ENCODE assay signal across 7 cellular contexts in the genomic region with DNA sequence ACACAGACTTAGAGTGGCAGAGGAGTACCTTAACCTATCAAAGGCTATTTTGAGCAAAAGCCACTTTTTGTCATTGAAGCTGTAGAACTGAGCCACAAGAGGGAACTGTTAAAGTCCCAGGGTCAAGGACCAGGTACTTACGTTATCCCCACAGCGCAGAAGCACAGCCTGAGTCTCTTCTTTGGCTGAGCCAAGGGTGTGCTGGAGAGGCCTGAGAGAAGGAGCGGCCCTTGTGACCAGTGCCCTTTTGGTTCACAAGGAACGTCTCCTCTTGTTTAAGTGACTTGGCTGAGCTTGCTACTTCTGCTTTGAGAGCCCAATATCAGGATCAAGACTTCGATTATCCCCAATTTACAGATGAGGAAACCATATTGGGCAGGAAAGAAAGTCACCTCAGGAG. TPM values are rescaled to one million over a fixed set of nuclear protein-coding genes. Genes with fewer than 3 reads are reported as not detected.
A peak's percentile ranks its signal among the peaks of the same experiment; 100 is the strongest.
DNase-seq lines count a peak whose midpoint lies in the region; ATAC-seq, FAIRE-seq and TF ChIP-seq lines count a peak whose summit lies in the region.
"Not testable (repeated sequence)": the region's sequence is repeated elsewhere in the genome, so short reads cannot be mapped to it uniquely, and the experiment has no call there.

No MANE protein-coding gene starts in this region.

- SMC1A ChIA-PET in GM12878 (lab: Charles Lee; ENCODE audit: uncharacterized antibody, unreplicated experiment): not testable (repeated sequence)

- not testable (repeated sequence) for H3K14ac ChIP-seq in H9 (ENCODE audit: insufficient read depth, low read length); H1 (ENCODE audit: insufficient read length)

- in situ Hi-C loops in GM12878 (cut with MboI): not testable (repeated sequence)

- H4K91ac ChIP-seq in H9 (ENCODE audit: insufficient read length, low read depth, low read length); H1 (replicated peaks; ENCODE audit: insufficient read length, low read length): not testable (repeated sequence)

- not testable (repeated sequence) for H3K36me3 Mint-ChIP-seq in GM23338 (ENCODE audit: low read depth); H9 (ENCODE audit: insufficient read depth in 1 of 3, low read depth in 3 of 3); WTC11

- H3F3A ChIP-seq in GM23338 (replicated peaks; ENCODE audit: low read depth): not testable (repeated sequence)

- FAIRE-seq in GM12878 (lab: Jason Lieb, UNC); H1 (lab: Jason Lieb, UNC): not testable (repeated sequence)

- H3K23me2 ChIP-seq in H9 (ENCODE audit: insufficient read length, low read depth, low read length, poor library complexity, severe bottlenecking); H1 (ENCODE audit: low read depth, low read length): not testable (repeated sequence)

- not testable (repeated sequence) for DNase-seq in GM23338 (ENCODE audit: low spot score); WTC11 (ENCODE audit: low spot score); GM12878 (ENCODE audit: low read depth, low spot score); H1 (ENCODE audit: low read depth in 1 of 2, low spot score in 2 of 2)
- DNase-seq in H9 (peak; percentile 22), cardiac muscle cell (ENCODE audit: low read depth in 1 of 2, low spot score in 1 of 2) (peak in 1 of 2 donors; percentile 26), mesendoderm (peak; percentile 4)

- CTCF ChIA-PET in WTC11 (lab: Charles Lee): interaction anchor here (1.5 kb wide), 1 partner anchor 40 kb away, joined by 6 read pairs; a partner anchor contains a TSS
- CTCF ChIA-PET in GM12878 (lab: Yijun Ruan, JAX): not testable (repeated sequence)
- CTCF ChIA-PET in H1 (lab: Charles Lee; ENCODE audit: partially characterized antibody): interaction anchor here (1.0 to 1.9 kb wide), 2 partner anchors 36 to 91 kb away, joined by 3 to 8 read pairs; no protein-coding TSS in a partner anchor

- RAD21 ChIA-PET in GM12878 (lab: Charles Lee; ENCODE audit: unreplicated experiment): not testable (repeated sequence)

- H3K27me3 Mint-ChIP-seq in GM23338 (ENCODE audit: insufficient read depth, low read depth, poor library complexity); H9 (ENCODE audit: low read depth); WTC11 (ENCODE audit: low read depth): not testable (repeated sequence)

- not testable (repeated sequence) for H2BK120ac ChIP-seq in H9 (ENCODE audit: low read depth, low read length, poor library complexity, severe bottlenecking); H1 (replicated peaks; ENCODE audit: low read depth, low read length); mesendoderm (ENCODE audit: low read depth, low read length)

- H3K9me2 ChIP-seq in GM23338 (ENCODE audit: insufficient read depth): not testable (repeated sequence)

- TF ChIP-seq RAD21 in GM12878 (IDR thresholded peaks at IDR 0.05; ENCODE audit: insufficient read depth, low read depth, low read length); H1 (IDR thresholded peaks at IDR 0.05 in 1 of 2, conservative IDR thresholded peaks at IDR 0.05 in 1 of 2; ENCODE audit: low read depth in 2 of 2, low read length in 2 of 2): not testable (repeated sequence)

- not testable (repeated sequence) for H3K79me1 ChIP-seq in H9 (ENCODE audit: insufficient read depth, low read depth, low read length, poor library complexity, severe bottlenecking); H1 (ENCODE audit: low read depth, low read length); mesendoderm (ENCODE audit: low read length)

- not testable (repeated sequence) for H4K5ac ChIP-seq in H9 (ENCODE audit: insufficient read length, low read depth, low read length); H1 (ENCODE audit: insufficient read length, low read depth, low read length); mesendoderm (ENCODE audit: low read length)

- not testable (repeated sequence) for H3T11ph ChIP-seq in H9 (ENCODE audit: low read length)

- not testable (repeated sequence) for H3K27ac ChIP-seq in GM23338 (ENCODE audit: low read depth); H9 (ENCODE audit: insufficient read length, low read depth, low read length); GM12878 (ENCODE audit: control insufficient read depth, insufficient read depth); H1 (ENCODE audit: low read depth, low read length); mesendoderm (ENCODE audit: low read depth, low read length)
- peak overlapping the region; percentile 39 for H3K27ac ChIP-seq in cardiac muscle cell

- H3K27ac Mint-ChIP-seq in GM23338, H9: not testable (repeated sequence)
- H3K27ac Mint-ChIP-seq in WTC11: 0 out of 2 replicates have a peak overlapping the region, but pooled peaks have one; percentile 23

- H3K4me1 ChIP-seq in GM23338 (ENCODE audit: insufficient read depth); H9 (ENCODE audit: insufficient read depth, low read length); GM12878 (ENCODE audit: control insufficient read depth, insufficient read depth, low read length); H1 (replicated peaks in 1 of 4; ENCODE audit: control insufficient read depth in 3 of 4, insufficient read depth in 4 of 4, low read length in 3 of 4); cardiac muscle cell (ENCODE audit: low read depth); mesendoderm (ENCODE audit: control insufficient read depth, low read depth, low read length): not testable (repeated sequence)

- not testable (repeated sequence) for H2BK12ac ChIP-seq in H9 (ENCODE audit: insufficient read length, low read depth, low read length); H1 (ENCODE audit: low read depth, low read length)

- intact Hi-C loops in GM12878 (cut with micrococcal nuclease; ENCODE audit: unreplicated experiment): not testable (repeated sequence)

- not testable (repeated sequence) for H3K9ac ChIP-seq in H9 (ENCODE audit: extremely low read depth, insufficient read length, low read length); GM12878 (ENCODE audit: control insufficient read depth, insufficient read depth, low read length); H1 (replicated peaks in 1 of 4; ENCODE audit: extremely low read depth in 1 of 4, low read depth in 3 of 4, low read length in 3 of 4); mesendoderm (ENCODE audit: low read length)

- TF ChIP-seq EP300 in GM12878 (IDR thresholded peaks at IDR 0.05; ENCODE audit: borderline replicate concordance in 1 of 2, control insufficient read depth in 1 of 2, low read depth in 2 of 2, low read length in 2 of 2); H1 (IDR thresholded peaks at IDR 0.05; ENCODE audit: borderline replicate concordance in 1 of 2, low read depth in 2 of 2, low read length in 2 of 2): not testable (repeated sequence)

- H3K4me3 ChIP-seq in GM23338; GM12878; H1 (ENCODE audit: extremely low read depth in 1 of 4, insufficient read depth in 2 of 4, low read depth in 3 of 4, low read length in 4 of 4); cardiac muscle cell; mesendoderm (ENCODE audit: low read length): not testable (repeated sequence)

- not testable (repeated sequence) for H3K18ac ChIP-seq in H9 (ENCODE audit: insufficient read length, low read depth, low read length); H1 (ENCODE audit: extremely low read depth, low read length); mesendoderm (ENCODE audit: low read length)

- not testable (repeated sequence) for H3K56ac ChIP-seq in H9 (ENCODE audit: insufficient read length, low read depth, low read length); H1 (replicated peaks; ENCODE audit: insufficient read length, low read depth, low read length); mesendoderm (ENCODE audit: low read length)

- peak overlapping the region; percentile 72; the same call in 1 of the 2 replicates for H2AFZ ChIP-seq in GM23338
- not testable (repeated sequence) for H2AFZ ChIP-seq in H9 (ENCODE audit: low read length); GM12878 (ENCODE audit: control insufficient read depth, low read depth, low read length)
- 0 out of 2 replicates have a peak overlapping the region, but pooled peaks have one; percentile 16 for H2AFZ ChIP-seq in H1 (ENCODE audit: low read length)

- no CpG with 5 or more reads among the region's 5 CpGs for WGBS in H9 (ENCODE audit: extremely low coverage, insufficient read length, low lambda C conversion rate)
- 42% methylated on average over 5 of the region's 5 CpGs for WGBS in GM12878 (ENCODE audit: insufficient coverage, insufficient replicate concordance, low lambda C conversion rate, missing lambda C conversion rate)
- WGBS in H1 (ENCODE audit: extremely low coverage in 1 of 2, insufficient coverage in 1 of 2, insufficient read length in 1 of 2, insufficient replicate concordance in 2 of 2, low coverage in 1 of 2, low lambda C conversion rate in 2 of 2, missing lambda C conversion rate in 1 of 2), 2 experiments: 89% methylated on average over 5 of the region's 5 CpGs; no CpG with 5 or more reads in 1 of the 2 experiments
- no CpG with 5 or more reads among the region's 5 CpGs for WGBS in mesendoderm (ENCODE audit: extremely low coverage, insufficient coverage, low lambda C conversion rate)

- H2BK15ac ChIP-seq in H9 (ENCODE audit: low read depth, low read length); H1 (ENCODE audit: low read length); mesendoderm (replicated peaks; ENCODE audit: low read depth): not testable (repeated sequence)

- H2AK5ac ChIP-seq in H9 (ENCODE audit: insufficient read length, low read length); H1 (ENCODE audit: low read depth, low read length); mesendoderm (ENCODE audit: low read length): not testable (repeated sequence)

- H2BK5ac ChIP-seq in H9 (ENCODE audit: insufficient read length, low read length); H1 (ENCODE audit: low read depth, low read length); mesendoderm (ENCODE audit: low read length): not testable (repeated sequence)

- POLR2A ChIA-PET in WTC11 (lab: Charles Lee); GM12878 (lab: Charles Lee); H1 (lab: Charles Lee; ENCODE audit: partially characterized antibody): not testable (repeated sequence)

- not testable (repeated sequence) for BruUV-seq in GM12878 (replicated peaks; lab: Mats Ljungman, UMichigan)

- H3K9me3 Mint-ChIP-seq in GM23338, H9, WTC11: not testable (repeated sequence)

- H4K8ac ChIP-seq in H9 (replicated peaks; ENCODE audit: insufficient read length, low read depth, low read length); H1 (ENCODE audit: extremely low read depth, insufficient read depth, low read length); mesendoderm (ENCODE audit: low read depth, low read length): not testable (repeated sequence)

- H3K4me3 Mint-ChIP-seq in GM23338, H9, WTC11: not testable (repeated sequence)

- H3K4me2 ChIP-seq in GM23338; H9 (ENCODE audit: insufficient read depth, insufficient read length, low read length); GM12878 (ENCODE audit: control insufficient read depth, insufficient read depth); H1 (ENCODE audit: insufficient read depth in 1 of 2, low read depth in 2 of 2, low read length in 2 of 2); mesendoderm (ENCODE audit: low read length): not testable (repeated sequence)

- H3K4ac ChIP-seq in H9 (ENCODE audit: low read depth, low read length); H1 (replicated peaks; ENCODE audit: insufficient read length, low read depth, low read length); mesendoderm (ENCODE audit: low read depth, low read length): not testable (repeated sequence)

- not testable (repeated sequence) for H3K27me3 ChIP-seq in GM23338 (ENCODE audit: insufficient read depth); H9 (ENCODE audit: insufficient read depth, low read length); GM12878 (replicated peaks in 1 of 2; ENCODE audit: control insufficient read depth in 2 of 2, insufficient read depth in 2 of 2, low read length in 1 of 2); H1 (replicated peaks in 1 of 4; ENCODE audit: control insufficient read depth in 3 of 4, extremely low read depth in 1 of 4, insufficient read depth in 3 of 4, low read length in 3 of 4); cardiac muscle cell; mesendoderm (ENCODE audit: insufficient read depth, low read length, poor library complexity)

- not testable (repeated sequence) for H3K23ac ChIP-seq in H9 (ENCODE audit: insufficient read length, low read depth, low read length); H1 (ENCODE audit: insufficient read length); mesendoderm (ENCODE audit: low read length)

- ATAC-seq in GM23338, WTC11, GM12878: not testable (repeated sequence)

- not testable (repeated sequence) for H2BK20ac ChIP-seq in H9 (ENCODE audit: low read depth, low read length, poor library complexity, severe bottlenecking); H1 (ENCODE audit: low read length)

- H3K79me2 ChIP-seq in GM23338 (replicated peaks; ENCODE audit: insufficient read depth); H9 (ENCODE audit: insufficient read depth, low read length); GM12878 (ENCODE audit: control insufficient read depth, insufficient read depth, low read length); H1 (ENCODE audit: control insufficient read depth in 1 of 2, insufficient read depth in 2 of 2, low read length in 2 of 2); mesendoderm (ENCODE audit: control insufficient read depth, insufficient read depth, low read length): not testable (repeated sequence)

- H3K36me3 ChIP-seq in GM23338 (ENCODE audit: insufficient read depth); GM12878 (ENCODE audit: control insufficient read depth in 2 of 2, insufficient read depth in 2 of 2, low read length in 1 of 2); H1 (ENCODE audit: control insufficient read depth in 2 of 4, insufficient read depth in 4 of 4, low read length in 3 of 4); cardiac muscle cell; mesendoderm (ENCODE audit: control insufficient read depth, insufficient read depth, low read length): not testable (repeated sequence)

- not testable (repeated sequence) for H3K4me1 Mint-ChIP-seq in GM23338, WTC11
- peaks cover 6 to 15% of the 10 kb centered on the region in 2 experiments for H3K4me1 Mint-ChIP-seq in H9

- not testable (repeated sequence) for TF ChIP-seq POLR2A in GM12878 (IDR thresholded peaks at IDR 0.05; ENCODE audit: low read depth, low read length); H1 (IDR thresholded peaks at IDR 0.05; ENCODE audit: control extremely low read depth in 1 of 2, low read depth in 2 of 2, low read length in 2 of 2)

- H3K9me3 ChIP-seq in H9 (ENCODE audit: control insufficient read depth, low read depth, low read length); GM12878 (replicated peaks; ENCODE audit: control insufficient read depth, insufficient read depth, low read length); H1 (ENCODE audit: insufficient read depth in 2 of 2, low read depth in 1 of 2, low read length in 1 of 2); cardiac muscle cell (ENCODE audit: low read depth): not testable (repeated sequence)

- H4K20me1 ChIP-seq in GM23338 (replicated peaks; ENCODE audit: insufficient read depth); H9 (ENCODE audit: control insufficient read depth, insufficient read depth, insufficient read length); GM12878 (ENCODE audit: control insufficient read depth, insufficient read depth); H1 (replicated peaks in 1 of 2; ENCODE audit: control insufficient read depth in 1 of 2, insufficient read depth in 2 of 2, low read length in 2 of 2): not testable (repeated sequence)

- 0 out of 4 replicates have a peak, but pooled peaks of 1 of the 2 experiments have one; percentile 2 for TF ChIP-seq CTCF in GM23338 (conservative IDR thresholded peaks at IDR 0.05; ENCODE audit: low read depth in 2 of 2)
- TF ChIP-seq CTCF in H9 (conservative IDR thresholded peaks at IDR 0.05); WTC11 (IDR thresholded peaks at IDR 0.05); GM12878 (IDR thresholded peaks at IDR 0.05 in 2 of 3, conservative IDR thresholded peaks at IDR 0.05 in 1 of 3; ENCODE audit: control insufficient read depth in 2 of 3, extremely low read depth in 1 of 3, insufficient read depth in 1 of 3, low read depth in 3 of 3, low read length in 3 of 3); H1 (IDR thresholded peaks at IDR 0.05; ENCODE audit: control extremely low read depth in 1 of 3, insufficient read depth in 1 of 3, low read depth in 1 of 3, low read length in 3 of 3); cardiac muscle cell (IDR thresholded peaks at IDR 0.05; ENCODE audit: low read depth, low read length): not testable (repeated sequence)

RNA-seq across cellular contexts. Expression of a gene that starts 40.0 kb away (rescaled TPM):
- total RNA-seq in GM23338 (2014; rRNA removed; shearing (Covaris generic)): 4.1 and 5.4 TPM in 2 replicates
- polyA plus RNA-seq in GM23338 (2016; fragmentation: Nextera tagmentation; extraction: Ambion mirVana) (3.5 and 4.6 TPM in 2 replicates), GM12878 (2011; rRNA removed) (11.9 and 15.3 TPM in 2 replicates), GM12878 (2014; fragmentation: Illumina TruSeq; extraction: Trizol) (11.3 and 12.2 TPM in 2 replicates), GM12878 (2014; fragmentation: Nextera tagmentation; extraction: Ambion mirVana) (10 to 100 TPM; 13.6 to 16.9 TPM), GM12878 (2014; rRNA removed) (6.9 and 9.4 TPM in 2 replicates), GM12878 (2016; fragmentation: Nextera tagmentation; extraction: Ambion mirVana) (10 to 100 TPM; 17.0 to 20.2 TPM), H1 (2011; rRNA removed) (2.6 and 3.0 TPM in 2 replicates), cardiac muscle cell (16.9 and 18.1 TPM in 2 replicates)
- total RNA-seq in H9 (2021) (6.8 and 8.8 TPM in 2 replicates), WTC11 (2021) (4.0 to 4.9 TPM (median 4.8 TPM) in 3 replicates), GM12878 (2014; rRNA removed) (8.9 and 9.0 TPM in 2 replicates), GM12878 (2014; rRNA removed; fragmentation: Illumina TruSeq; extraction: Trizol) (7.7 and 8.0 TPM in 2 replicates), GM12878 (2021) (7.6 and 9.3 TPM in 2 replicates), cardiac muscle cell (11.1 and 13.3 TPM in 2 replicates)
- total RNA-seq in GM12878 (2013; cell fraction: nucleolus; rRNA removed): 11.8 and 13.5 TPM in 2 replicates
- 5.7 TPM for polyA plus RNA-seq in GM12878 (2011; ENCODE audit: low read depth)
- polyA plus RNA-seq in GM12878 (2011; cell fraction: cytosol; rRNA removed): 5.5 and 6.7 TPM in 2 replicates
- polyA plus RNA-seq in GM12878 (2011; cell fraction: nucleus; rRNA removed): 16.4 and 17.5 TPM in 2 replicates
- polyA plus RNA-seq in GM12878 (2012): 8.0 and 8.5 TPM in 2 replicates
- polyA minus RNA-seq in GM12878 (2011; rRNA and poly(A)+ RNA removed): 7.2 and 9.6 TPM in 2 replicates
- 2.8 and 3.6 TPM in 2 replicates for polyA minus RNA-seq in GM12878 (2011; cell fraction: cytosol; rRNA and poly(A)+ RNA removed)
- 3.1 and 6.1 TPM in 2 replicates for polyA minus RNA-seq in GM12878 (2011; cell fraction: nucleus; rRNA and poly(A)+ RNA removed)
- 4.7 and 5.2 TPM in 2 replicates for total RNA-seq in H1 (2021; fragmentation: NEBNext Ultra II Directional; extraction: Animal tissue kit (Norgen Biotek cat#: 25700))
- polyA plus RNA-seq in H1 (2011; cell fraction: cytosol; rRNA removed): 4.3 TPM
- polyA plus RNA-seq in H1 (2011; cell fraction: nucleus; rRNA removed): 6.8 TPM
- 2.9 to 4.6 TPM (median 3.4 TPM) in 4 replicates for polyA plus RNA-seq in H1 (2012, experiment 1 of 2)
- polyA plus RNA-seq in H1 (2012, experiment 2 of 2): 0.58 TPM
- 6.0 TPM for polyA plus RNA-seq in H1 (2013, experiment 1 of 2)
- 6.3 TPM for polyA plus RNA-seq in H1 (2013, experiment 2 of 2)
- 7.6 and 7.8 TPM in 2 replicates for polyA minus RNA-seq in H1 (2011; rRNA and poly(A)+ RNA removed)
- polyA minus RNA-seq in H1 (2011; cell fraction: cytosol; rRNA and poly(A)+ RNA removed): 2.5 TPM
- polyA minus RNA-seq in H1 (2011; cell fraction: nucleus; rRNA and poly(A)+ RNA removed): 3.9 TPM
- 5.3 TPM for polyA plus RNA-seq in mesendoderm (2013, experiment 1 of 2)
- polyA plus RNA-seq in mesendoderm (2013, experiment 2 of 2): 5.7 TPM
